9 cellular contexts compared by ENCODE assay signal in genomic region chr12:6961695-6962284, GRCh38. TPM values are rescaled to one million over a fixed set of nuclear protein-coding genes. Genes with fewer than 3 reads are reported as not detected.
DNase-seq lines count a peak whose midpoint lies in the region; ATAC-seq, FAIRE-seq and TF ChIP-seq lines count a peak whose summit lies in the region.
"Had no signal": no experiment of that assay in that cellular context is flagged by ENCODE, and none has a peak within 500 bp of the region (broad histone marks: within the 10 kb centered on the region; RNA-seq: fewer than 3 reads in every experiment).

No MANE protein-coding gene starts in this region.

- TF ChIP-seq EP300 in Ishikawa (IDR thresholded peaks at IDR 0.05; ENCODE audit: borderline replicate concordance) (no peak), K562 (IDR thresholded peaks at IDR 0.05; ENCODE audit: low read length) (no peak)

- intact Hi-C loops in Panc1 (cut with micrococcal nuclease; ENCODE audit: unreplicated experiment): no loop called here
- intact Hi-C loops in K562 (cut with micrococcal nuclease): loop anchor here (10.0 kb wide), 1 partner anchor 223 kb away; the partner anchor contains the start of gene PEX5

- H3K27ac ChIP-seq in Panc1 (ENCODE audit: low read length) (peak overlapping the region; percentile 57), K562 (ENCODE audit: extremely low read depth, low read depth, low read length) (peak overlapping the region; percentile 96), skeletal muscle tissue (ENCODE audit: low read depth, low read length) (peak overlapping the region; percentile 79)

- no peak; the same call in none of the 2 replicates for TF ChIP-seq RAD21 in Ishikawa (IDR thresholded peaks at IDR 0.05; ENCODE audit: low read depth)
- TF ChIP-seq RAD21 in K562 (CRISPR knock-in tag; conservative IDR thresholded peaks at IDR 0.05 in 1 of 2, IDR thresholded peaks at IDR 0.05 in 1 of 2): peak; percentile 18 to 22; a peak in 3 of 4 replicates

- peaks cover 46% of the 10 kb centered on the region for H3K36me3 ChIP-seq in GM06990 (ENCODE audit: control insufficient read depth, insufficient read depth, low read length)
- H3K36me3 ChIP-seq in Panc1 (ENCODE audit: control insufficient read depth, insufficient read depth, low read length): peaks cover 11% of the 10 kb centered on the region
- peaks cover 23% of the 10 kb centered on the region; the same call in 2 of the 3 replicates for H3K36me3 ChIP-seq in K562 (ENCODE audit: control insufficient read depth, insufficient read depth, low read length)
- peaks cover 11 to 18% (median 14%) of the 10 kb centered on the region in 3 donors for H3K36me3 ChIP-seq in skeletal muscle tissue (ENCODE audit: control insufficient read depth in 3 of 3, insufficient read depth in 3 of 3, low read length in 3 of 3)

- no peaks in the 10 kb centered on the region for H4K20me1 ChIP-seq in K562 (replicated peaks; ENCODE audit: control insufficient read depth, insufficient read depth, low read length)

- H2AFZ ChIP-seq in K562 (ENCODE audit: low read depth, low read length): peak overlapping the region; percentile 89

- no peaks in the 10 kb centered on the region for H3K9me1 ChIP-seq in K562 (ENCODE audit: control insufficient read depth, insufficient read depth, low read length)

- H3K27me3 ChIP-seq in GM06990 (replicated peaks; ENCODE audit: control insufficient read depth, insufficient read depth, low read length): no peaks in the 10 kb centered on the region
- H3K27me3 ChIP-seq in Panc1 (ENCODE audit: control insufficient read depth, insufficient read depth, low read length): no peaks in the 10 kb centered on the region
- H3K27me3 ChIP-seq in K562 (ENCODE audit: control insufficient read depth in 2 of 2, insufficient read depth in 2 of 2, low read length in 2 of 2): no peaks in the 10 kb centered on the region
- no peaks in the 10 kb centered on the region for H3K27me3 ChIP-seq in skeletal muscle tissue (ENCODE audit: control insufficient read depth in 3 of 3, insufficient read depth in 3 of 3, low read length in 3 of 3)

- peak overlapping the region; percentile 95 for H3K4me2 ChIP-seq in K562 (ENCODE audit: insufficient read depth, low read length)

- no peak overlapping the region; the same call in 1 of the 2 replicates for H3K4me3 ChIP-seq in GM06990 (replicated peaks; ENCODE audit: low read depth, low read length)
- no peak overlapping the region for H3K4me3 ChIP-seq in Panc1 (ENCODE audit: low read depth in 2 of 2, low read length in 2 of 2)
- peak overlapping the region; percentile 42 for H3K4me3 ChIP-seq in K562
- H3K4me3 ChIP-seq in iPS-18c (ENCODE audit: insufficient read depth, low read depth, low read length): peak overlapping the region; percentile 81
- H3K4me3 ChIP-seq in skeletal muscle tissue (ENCODE audit: low read length in 3 of 3): peak overlapping the region; percentile 11 to 66 (median 55)

- H3K4me1 ChIP-seq in Panc1 (ENCODE audit: control insufficient read depth, insufficient read depth, low read length) (peaks cover 17% of the 10 kb centered on the region), K562 (replicated peaks in 1 of 2; ENCODE audit: control insufficient read depth in 2 of 2, insufficient read depth in 2 of 2, low read length in 2 of 2) (peaks cover 44 to 66% of the 10 kb centered on the region in 2 experiments), skeletal muscle tissue (ENCODE audit: control insufficient read depth in 3 of 3, insufficient read depth in 3 of 3, low read length in 3 of 3) (peaks cover 34 to 51% (median 45%) of the 10 kb centered on the region in 3 donors)

- DNase-seq in GM06990 (ENCODE audit: extremely low read depth, insufficient read length) (peak; percentile 85), Panc1 (ENCODE audit: low read depth, low spot score) (no peak), K562 (ENCODE audit: extremely low read depth in 1 of 4, low spot score in 3 of 4) (peak; percentile 76 to 90 (median 80))

- peaks cover 10% of the 10 kb centered on the region; the same call in 2 of the 3 replicates for H3K79me2 ChIP-seq in K562 (ENCODE audit: control insufficient read depth, insufficient read depth, low read length)

- BruUV-seq in Panc1 (replicated peaks; lab: Mats Ljungman, UMichigan) (no TSS peak), K562 (replicated peaks; lab: Mats Ljungman, UMichigan) (no TSS peak)

- CTCF ChIA-PET in Panc1 (lab: Charles Lee): interaction anchor here (1.0 kb wide), 1 partner anchor 15 kb away, joined by 3 read pairs; no protein-coding TSS in a partner anchor
- CTCF ChIA-PET in K562 (lab: Yijun Ruan, JAX; ENCODE audit: low intra/inter-chr PET ratio): interaction anchor here (0.5 to 1.8 kb wide), 3 partner anchors 17 to 93 kb away, joined by 3 to 13 read pairs (median 5); partner anchors contain the start of genes C12orf57 and RNU7-1

- H3K9me3 ChIP-seq in Panc1 (ENCODE audit: control insufficient read depth, insufficient read depth, low read depth, low read length) (no peaks in the 10 kb centered on the region), K562 (replicated peaks; ENCODE audit: control insufficient read depth, insufficient read depth, low read depth, low read length) (no peaks in the 10 kb centered on the region), iPS-18c (ENCODE audit: control insufficient read depth, insufficient read depth, low read length) (peaks cover 2% of the 10 kb centered on the region), skeletal muscle tissue (ENCODE audit: control insufficient read depth in 3 of 3, low read length in 3 of 3) (no peaks in the 10 kb centered on the region)

- ATAC-seq in Panc1 (peak; percentile 67; the same call in 1 of the 2 replicates), K562 (peak; percentile 85), HG02970 (IDR thresholded peaks at IDR 0.05; ENCODE audit: low FRiP score, unreplicated experiment) (no peak), HG03280 (IDR thresholded peaks at IDR 0.05; ENCODE audit: unreplicated experiment) (no peak)

- peak overlapping the region; percentile 92 to 96 for H3K9ac ChIP-seq in K562 (ENCODE audit: insufficient read depth in 1 of 2, low read depth in 2 of 2, low read length in 2 of 2)
- H3K9ac ChIP-seq in skeletal muscle tissue (ENCODE audit: low read depth in 1 of 3, low read length in 3 of 3): peak overlapping the region; percentile 63 to 74 (median 70)

- TF ChIP-seq CTCF in GM06990 (IDR thresholded peaks at IDR 0.05; ENCODE audit: insufficient read depth, low read length, poor library complexity, severe bottlenecking) (peak; percentile 52), Panc1 (IDR thresholded peaks at IDR 0.05) (peak; percentile 74), K562 (IDR thresholded peaks at IDR 0.05 in 2 of 3, conservative IDR thresholded peaks at IDR 0.05 in 1 of 3; ENCODE audit: insufficient read depth in 2 of 3, low read depth in 1 of 3, low read length in 3 of 3) (peak; percentile 61 to 89 (median 68))

- WGBS in K562 (ENCODE audit: insufficient coverage, low coverage, missing lambda C conversion rate): under 1% methylated on average over 16 of the region's 16 CpGs

- TF ChIP-seq POLR2A in K562 (conservative IDR thresholded peaks at IDR 0.05): peak; percentile 83

- in situ Hi-C loops in Panc1 (cut with HindIII; ENCODE audit: low pct_unique_long_range_greater_than_20kb, low sequenced_read_pairs) (no loop called here), K562 (cut with MboI) (no loop called here)

- POLR2A ChIA-PET in Panc1 (lab: Charles Lee): no interaction called here
- POLR2A ChIA-PET in K562 (lab: Yijun Ruan, JAX): interaction anchor here (0.7 to 8.0 kb wide), 15 partner anchors 10 to 407 kb away, joined by 3 to 98 read pairs (median 4); partner anchors contain the start of genes C12orf57, LPCAT3, RNU7-1 and SPSB2

- peak; percentile 79 for FAIRE-seq in K562 (lab: Jason Lieb, UNC)
- FAIRE-seq: endometrium had no signal

RNA-seq across cellular contexts. Expression of gene PHB2, which starts 8.7 kb away (rescaled TPM):
- total RNA-seq in Panc1 (2021; ENCODE audit: unreplicated experiment) (138 TPM), K562 (2014; rRNA removed) (445 and 447 TPM in 2 replicates), K562 (2014; rRNA removed; fragmentation: Illumina TruSeq; extraction: Trizol) (245 and 293 TPM in 2 replicates), K562 (2015; rRNA removed; fragmentation: Illumina TruSeq; extraction: Trizol) (333 and 335 TPM in 2 replicates), K562 (2021) (345 and 377 TPM in 2 replicates), skeletal muscle tissue (273 TPM)
- 185 TPM for polyA plus RNA-seq in Panc1 (2012; ENCODE audit: insufficient read length)
- total RNA-seq in K562 (2011; cell fraction: chromatin; rRNA removed; ENCODE audit: low replicate concordance): 114 and 294 TPM in 2 replicates
- 282 and 350 TPM in 2 replicates for total RNA-seq in K562 (2011; cell fraction: nucleolus; rRNA removed)
- total RNA-seq in K562 (2011; cell fraction: nucleoplasm; rRNA removed): 189 and 209 TPM in 2 replicates
- polyA plus RNA-seq in K562 (2011; rRNA removed) (437 and 459 TPM in 2 replicates), K562 (2014; fragmentation: Illumina TruSeq; extraction: Trizol) (428 and 468 TPM in 2 replicates), K562 (2014; fragmentation: Nextera tagmentation; extraction: Ambion mirVana) (100 to 1,000 TPM in 1 of 2 experiments, 10 to 100 TPM in 1; 73.6 to 123 TPM), K562 (2014; rRNA removed) (449 and 464 TPM in 2 replicates)
- 556 and 694 TPM in 2 replicates for polyA plus RNA-seq in K562 (2011; cell fraction: cytosol; rRNA removed)
- polyA plus RNA-seq in K562 (2011; cell fraction: nucleus; rRNA removed): 446 and 452 TPM in 2 replicates
- 284 and 340 TPM in 2 replicates for polyA plus RNA-seq in K562 (2012)
- polyA minus RNA-seq in K562 (2011; rRNA and poly(A)+ RNA removed): 158 and 180 TPM in 2 replicates
- polyA minus RNA-seq in K562 (2011; cell fraction: cytosol; rRNA and poly(A)+ RNA removed): 115 and 128 TPM in 2 replicates
- 169 and 221 TPM in 2 replicates for polyA minus RNA-seq in K562 (2011; cell fraction: nucleus; rRNA and poly(A)+ RNA removed)

RNA-seq across cellular contexts. Expression of gene EMG1, which starts 8.9 kb away (rescaled TPM):
- total RNA-seq in Panc1 (2021; ENCODE audit: unreplicated experiment) (54.9 TPM), K562 (2014; rRNA removed) (66.5 and 97.2 TPM in 2 replicates), K562 (2014; rRNA removed; fragmentation: Illumina TruSeq; extraction: Trizol) (82.7 and 85.9 TPM in 2 replicates), K562 (2015; rRNA removed; fragmentation: Illumina TruSeq; extraction: Trizol) (66.9 and 75.1 TPM in 2 replicates), K562 (2021) (85.1 and 92.0 TPM in 2 replicates), skeletal muscle tissue (28.2 TPM)
- polyA plus RNA-seq in Panc1 (2012; ENCODE audit: insufficient read length): 54.0 TPM
- 73.4 and 85.5 TPM in 2 replicates for total RNA-seq in K562 (2011; cell fraction: chromatin; rRNA removed; ENCODE audit: low replicate concordance)
- total RNA-seq in K562 (2011; cell fraction: nucleolus; rRNA removed): 47.0 and 47.5 TPM in 2 replicates
- total RNA-seq in K562 (2011; cell fraction: nucleoplasm; rRNA removed): 50.0 and 50.4 TPM in 2 replicates
- polyA plus RNA-seq in K562 (2011; rRNA removed) (71.4 and 92.5 TPM in 2 replicates), K562 (2014; fragmentation: Illumina TruSeq; extraction: Trizol) (99.2 and 121 TPM in 2 replicates), K562 (2014; fragmentation: Nextera tagmentation; extraction: Ambion mirVana) (100 to 1,000 TPM; 149 to 186 TPM), K562 (2014; rRNA removed) (107 and 112 TPM in 2 replicates)
- 55.9 and 63.4 TPM in 2 replicates for polyA plus RNA-seq in K562 (2011; cell fraction: cytosol; rRNA removed)
- 51.0 and 63.3 TPM in 2 replicates for polyA plus RNA-seq in K562 (2011; cell fraction: nucleus; rRNA removed)
- polyA plus RNA-seq in K562 (2012): 50.3 and 124 TPM in 2 replicates
- 32.7 and 39.5 TPM in 2 replicates for polyA minus RNA-seq in K562 (2011; rRNA and poly(A)+ RNA removed)
- polyA minus RNA-seq in K562 (2011; cell fraction: cytosol; rRNA and poly(A)+ RNA removed): 15.3 and 30.8 TPM in 2 replicates
- polyA minus RNA-seq in K562 (2011; cell fraction: nucleus; rRNA and poly(A)+ RNA removed): 19.4 and 30.4 TPM in 2 replicates

RNA-seq across cellular contexts. Expression of gene PTPN6, which starts 10.6 kb away (rescaled TPM):
- total RNA-seq in Panc1 (2021; ENCODE audit: unreplicated experiment) (13.7 TPM), K562 (2014; rRNA removed) (5.1 and 7.3 TPM in 2 replicates), K562 (2014; rRNA removed; fragmentation: Illumina TruSeq; extraction: Trizol) (1.5 and 1.6 TPM in 2 replicates), K562 (2015; rRNA removed; fragmentation: Illumina TruSeq; extraction: Trizol) (2.7 and 4.4 TPM in 2 replicates), K562 (2021) (4.1 and 6.4 TPM in 2 replicates), skeletal muscle tissue (7.8 TPM)
- 26.1 TPM for polyA plus RNA-seq in Panc1 (2012; ENCODE audit: insufficient read length)
- total RNA-seq in K562 (2011; cell fraction: chromatin; rRNA removed; ENCODE audit: low replicate concordance): 2.3 and 4.5 TPM in 2 replicates
- total RNA-seq in K562 (2011; cell fraction: nucleolus; rRNA removed): 3.3 and 4.3 TPM in 2 replicates
- total RNA-seq in K562 (2011; cell fraction: nucleoplasm; rRNA removed): 2.6 and 2.8 TPM in 2 replicates
- polyA plus RNA-seq in K562 (2011; rRNA removed) (3.9 and 7.5 TPM in 2 replicates), K562 (2014; fragmentation: Illumina TruSeq; extraction: Trizol) (5.1 and 5.6 TPM in 2 replicates), K562 (2014; fragmentation: Nextera tagmentation; extraction: Ambion mirVana) (1 to 10 TPM; 2.0 to 3.0 TPM), K562 (2014; rRNA removed) (4.4 and 4.7 TPM in 2 replicates)
- 5.1 and 8.7 TPM in 2 replicates for polyA plus RNA-seq in K562 (2011; cell fraction: cytosol; rRNA removed)
- polyA plus RNA-seq in K562 (2011; cell fraction: nucleus; rRNA removed): 8.0 and 10.0 TPM in 2 replicates
- polyA plus RNA-seq in K562 (2012): 6.6 and 9.3 TPM in 2 replicates
- polyA minus RNA-seq in K562 (2011; rRNA and poly(A)+ RNA removed): 2.0 and 5.6 TPM in 2 replicates
- polyA minus RNA-seq in K562 (2011; cell fraction: cytosol; rRNA and poly(A)+ RNA removed): 1.6 and 10.2 TPM in 2 replicates
- polyA minus RNA-seq in K562 (2011; cell fraction: nucleus; rRNA and poly(A)+ RNA removed): 2.0 and 5.2 TPM in 2 replicates

RNA-seq across cellular contexts. Expression of gene C12orf57, which starts 18.0 kb away (rescaled TPM):
- total RNA-seq in Panc1 (2021; ENCODE audit: unreplicated experiment) (126 TPM), K562 (2014; rRNA removed) (131 and 140 TPM in 2 replicates), K562 (2014; rRNA removed; fragmentation: Illumina TruSeq; extraction: Trizol) (22.9 and 26.7 TPM in 2 replicates), K562 (2015; rRNA removed; fragmentation: Illumina TruSeq; extraction: Trizol) (113 and 115 TPM in 2 replicates), K562 (2021) (104 and 113 TPM in 2 replicates), skeletal muscle tissue (205 TPM)
- polyA plus RNA-seq in Panc1 (2012; ENCODE audit: insufficient read length): 249 TPM
- 30.7 and 66.4 TPM in 2 replicates for total RNA-seq in K562 (2011; cell fraction: chromatin; rRNA removed; ENCODE audit: low replicate concordance)
- total RNA-seq in K562 (2011; cell fraction: nucleolus; rRNA removed): 89.2 and 92.8 TPM in 2 replicates
- total RNA-seq in K562 (2011; cell fraction: nucleoplasm; rRNA removed): 81.8 and 119 TPM in 2 replicates
- polyA plus RNA-seq in K562 (2011; rRNA removed) (190 and 317 TPM in 2 replicates), K562 (2014; fragmentation: Illumina TruSeq; extraction: Trizol) (41.5 and 120 TPM in 2 replicates), K562 (2014; fragmentation: Nextera tagmentation; extraction: Ambion mirVana) (100 to 1,000 TPM in 1 of 2 experiments, 10 to 100 TPM in 1; 64.2 to 107 TPM), K562 (2014; rRNA removed) (188 and 191 TPM in 2 replicates)
- 504 and 556 TPM in 2 replicates for polyA plus RNA-seq in K562 (2011; cell fraction: cytosol; rRNA removed)
- polyA plus RNA-seq in K562 (2011; cell fraction: nucleus; rRNA removed): 180 and 275 TPM in 2 replicates
- polyA plus RNA-seq in K562 (2012): 150 and 417 TPM in 2 replicates
- 37.7 TPM in 2 replicates for polyA minus RNA-seq in K562 (2011; rRNA and poly(A)+ RNA removed)
- polyA minus RNA-seq in K562 (2011; cell fraction: cytosol; rRNA and poly(A)+ RNA removed): 34.5 and 61.2 TPM in 2 replicates
- polyA minus RNA-seq in K562 (2011; cell fraction: nucleus; rRNA and poly(A)+ RNA removed): 33.4 and 59.2 TPM in 2 replicates

RNA-seq across cellular contexts. Expression of gene RNU7-1, which starts 18.2 kb away (rescaled TPM):
- total RNA-seq in Panc1 (2021; ENCODE audit: unreplicated experiment) (not detected), K562 (2014; rRNA removed) (not detected in 2 replicates), K562 (2014; rRNA removed; fragmentation: Illumina TruSeq; extraction: Trizol) (not detected in 2 replicates), K562 (2015; rRNA removed; fragmentation: Illumina TruSeq; extraction: Trizol) (not detected in 2 replicates), K562 (2021) (not detected in 2 replicates), skeletal muscle tissue (not detected)
- not detected for polyA plus RNA-seq in Panc1 (2012; ENCODE audit: insufficient read length)
- not detected in 2 replicates for total RNA-seq in K562 (2011; cell fraction: chromatin; rRNA removed; ENCODE audit: low replicate concordance)
- total RNA-seq in K562 (2011; cell fraction: nucleolus; rRNA removed): not detected in 2 replicates
- total RNA-seq in K562 (2011; cell fraction: nucleoplasm; rRNA removed): not detected in 2 replicates
- polyA plus RNA-seq in K562 (2011; rRNA removed) (not detected in 2 replicates), K562 (2014; fragmentation: Illumina TruSeq; extraction: Trizol) (not detected in 2 replicates), K562 (2014; fragmentation: Nextera tagmentation; extraction: Ambion mirVana) (not detected), K562 (2014; rRNA removed) (not detected in 2 replicates)
- polyA plus RNA-seq in K562 (2011; cell fraction: cytosol; rRNA removed): not detected in 2 replicates
- not detected in 2 replicates for polyA plus RNA-seq in K562 (2011; cell fraction: nucleus; rRNA removed)
- not detected in 2 replicates for polyA plus RNA-seq in K562 (2012)
- not detected in 2 replicates for polyA minus RNA-seq in K562 (2011; rRNA and poly(A)+ RNA removed)
- polyA minus RNA-seq in K562 (2011; cell fraction: cytosol; rRNA and poly(A)+ RNA removed): not detected in 2 replicates
- not detected in 2 replicates for polyA minus RNA-seq in K562 (2011; cell fraction: nucleus; rRNA and poly(A)+ RNA removed)

Comparison
In these comparisons a context has a peak if more than half of its experiments do, and no peak if none do; other contexts are left out.
1. H3K4me3 ChIP-seq: peak in K562 (single experiment), iPS-18c (single experiment) and skeletal muscle tissue (3 of 3); none in GM06990 (single experiment) and Panc1 (0 of 2).
2. ATAC-seq: peak in Panc1 (single experiment) and K562 (single experiment); none in HG02970 (single experiment) and HG03280 (single experiment).
3. Peak in every context shown above with its lines, with median percentiles within 50 percentile points of each other: CTCF ChIP-seq and H3K27ac ChIP-seq.